In genomic region chr3:119306378-119306777, GRCh38 we compare ENCODE assay signal across 1 cellular context. TPM values are rescaled to one million over a fixed set of nuclear protein-coding genes. Genes with fewer than 3 reads are reported as not detected.
"Had no signal": no experiment of that assay in that cellular context is flagged by ENCODE, and none has a peak within 500 bp of the region (broad histone marks: within the 10 kb centered on the region; RNA-seq: fewer than 3 reads in every experiment).

No MANE protein-coding gene starts in this region.

RNA-seq across cellular contexts. Expression of gene ARHGAP31, which starts 12.2 kb away (rescaled TPM):
- total RNA-seq: HepG2 had no signal
- polyA plus RNA-seq: HepG2 had no signal
